Comparison of ENCODE assay signal across 8 cellular contexts in genomic region chr12:106282457-106283097, GRCh38. TPM values are rescaled to one million over a fixed set of nuclear protein-coding genes. Genes with fewer than 3 reads are reported as not detected.
DNase-seq lines count a peak whose midpoint lies in the region; ATAC-seq and TF ChIP-seq lines count a peak whose summit lies in the region.

No MANE protein-coding gene starts in this region.

- peaks cover 2% of the 10 kb centered on the region for H3K27me3 ChIP-seq in BJ (ENCODE audit: control insufficient read depth, insufficient read depth, low read length)
- H3K27me3 ChIP-seq in mesendoderm (ENCODE audit: insufficient read depth, low read length, poor library complexity) = no peaks in the 10 kb centered on the region
- no peaks in the 10 kb centered on the region for H3K27me3 ChIP-seq in tibial nerve

- WGBS in mesendoderm (ENCODE audit: extremely low coverage, insufficient coverage, low lambda C conversion rate) = no CpG with 5 or more reads among the region's 7 CpGs
- WGBS in tibial nerve, 2 donors = 37 to 46% methylated on average over 7 of the region's 7 CpGs

- TF ChIP-seq EP300 in tibial nerve (IDR thresholded peaks at IDR 0.05) = no peak

- H3K36me3 ChIP-seq in BJ (ENCODE audit: control insufficient read depth, insufficient read depth, low read length) (no peaks in the 10 kb centered on the region), mesendoderm (ENCODE audit: control insufficient read depth, insufficient read depth, low read length) (no peaks in the 10 kb centered on the region), tibial nerve (no peaks in the 10 kb centered on the region)

- no peak overlapping the region for H3K4me2 ChIP-seq in mesendoderm (ENCODE audit: low read length)

- no peak overlapping the region for H3K9ac ChIP-seq in mesendoderm (ENCODE audit: low read length)

- H2BK120ac ChIP-seq in mesendoderm (ENCODE audit: low read depth, low read length) = no peak overlapping the region

- peak; percentile 74 for ATAC-seq in GM21390 (IDR thresholded peaks at IDR 0.05; ENCODE audit: unreplicated experiment)
- no peak for ATAC-seq in GM19035 (IDR thresholded peaks at IDR 0.05; ENCODE audit: unreplicated experiment)

- no peak overlapping the region for H3K23ac ChIP-seq in mesendoderm (ENCODE audit: low read length)

- H2AK5ac ChIP-seq in mesendoderm (ENCODE audit: low read length) = no peak overlapping the region

- TF ChIP-seq POLR2A in tibial nerve (IDR thresholded peaks at IDR 0.05) = no peak

- no peaks in the 10 kb centered on the region for H3K79me2 ChIP-seq in mesendoderm (ENCODE audit: control insufficient read depth, insufficient read depth, low read length)

- H2BK5ac ChIP-seq in mesendoderm (ENCODE audit: low read length) = no peak overlapping the region

- POLR2A ChIA-PET in BJ (lab: Charles Lee) = no interaction called here

- no peak for DNase-seq in BJ (ENCODE audit: low read depth)
- peak; percentile 30 for DNase-seq in NCI-H2029 treated with DMSO at 0.1 percent for 48 hours (lab: John Stamatoyannopoulos, UW)
- peak; percentile 51 to 53 for DNase-seq in activated CD4-positive, alpha-beta T cell treated with anti-CD3 and anti-CD28 coated beads for 4 hours
- DNase-seq in ecto neural progenitor cell (ENCODE audit: low spot score) = peak; percentile 70
- peak; percentile 71 for DNase-seq in mesendoderm
- DNase-seq in tibial nerve (ENCODE audit: low spot score in 2 of 2) = no peak

- no peak overlapping the region for H3K18ac ChIP-seq in mesendoderm (ENCODE audit: low read length)

- no peak overlapping the region for H4K5ac ChIP-seq in mesendoderm (ENCODE audit: low read length)

- H2BK15ac ChIP-seq in mesendoderm (replicated peaks; ENCODE audit: low read depth) = no peak overlapping the region

- peaks cover 0 to 8% (median 0%) of the 10 kb centered on the region in 4 donors for H3K9me3 ChIP-seq in tibial nerve

- no peak overlapping the region for H3K4me3 ChIP-seq in BJ (ENCODE audit: low read depth, low read length)
- H3K4me3 ChIP-seq in mesendoderm (ENCODE audit: low read length) = no peak overlapping the region
- H3K4me3 ChIP-seq in tibial nerve = no peak overlapping the region

- H3K27ac ChIP-seq in mesendoderm (ENCODE audit: low read depth, low read length) = no peak overlapping the region
- H3K27ac ChIP-seq in tibial nerve = no peak overlapping the region

- no peak overlapping the region for H3K4ac ChIP-seq in mesendoderm (ENCODE audit: low read depth, low read length)

- H4K8ac ChIP-seq in mesendoderm (ENCODE audit: low read depth, low read length) = no peak overlapping the region

- no peak overlapping the region for H3K56ac ChIP-seq in mesendoderm (ENCODE audit: low read length)

- CTCF ChIA-PET in BJ (lab: Yijun Ruan, JAX) = interaction anchor here (0.5 to 10.1 kb wide), 20 partner anchors 11 to 864 kb away, joined by 3 to 153 read pairs (median 5); partner anchors contain the start of gene POLR3B

- no peaks in the 10 kb centered on the region for H3K79me1 ChIP-seq in mesendoderm (ENCODE audit: low read length)

- peak; percentile 77 for TF ChIP-seq CTCF in BJ (IDR thresholded peaks at IDR 0.05; ENCODE audit: insufficient read depth, low read depth, low read length)
- peak; percentile 37 to 65 (median 52) for TF ChIP-seq CTCF in tibial nerve (IDR thresholded peaks at IDR 0.05)

- H3K4me1 ChIP-seq in mesendoderm (ENCODE audit: control insufficient read depth, low read depth, low read length) = no peaks in the 10 kb centered on the region
- H3K4me1 ChIP-seq in tibial nerve = no peaks in the 10 kb centered on the region

RNA-seq across cellular contexts. Expression of gene TCP11L2, which starts 20.0 kb away (rescaled TPM):
- polyA plus RNA-seq in BJ (2011; rRNA removed) = 16.8 and 22.0 TPM in 2 replicates
- polyA minus RNA-seq in BJ (2011; rRNA and poly(A)+ RNA removed) = 52.3 and 57.1 TPM in 2 replicates
- polyA plus RNA-seq in mesendoderm (2013, experiment 1 of 2) = 2.1 TPM
- 1.6 TPM for polyA plus RNA-seq in mesendoderm (2013, experiment 2 of 2)
- 10 to 100 TPM; 21.6 to 34.9 (median 29.8) TPM for total RNA-seq in tibial nerve

RNA-seq across cellular contexts. Expression of gene CKAP4, which starts 34.8 kb away (rescaled TPM):
- polyA plus RNA-seq in BJ (2011; rRNA removed) = 315 and 337 TPM in 2 replicates
- polyA minus RNA-seq in BJ (2011; rRNA and poly(A)+ RNA removed) = 116 and 120 TPM in 2 replicates
- 81.8 TPM for polyA plus RNA-seq in mesendoderm (2013, experiment 1 of 2)
- polyA plus RNA-seq in mesendoderm (2013, experiment 2 of 2) = 81.8 TPM
- 10 to 100 TPM; 29.9 to 49.5 (median 38.7) TPM for total RNA-seq in tibial nerve

Comparison
In these comparisons a context has a peak if more than half of its experiments do, and no peak if none do; other contexts are left out.
1. DNase-seq: peak in NCI-H2029 treated with DMSO at 0.1 percent for 48 hours (single experiment), activated CD4-positive, alpha-beta T cell treated with anti-CD3 and anti-CD28 coated beads for 4 hours (2 of 2), ecto neural progenitor cell (single experiment) and mesendoderm (single experiment); none in BJ (single experiment) and tibial nerve (0 of 2).